8 cellular contexts compared by ENCODE assay signal in the genomic region with DNA sequence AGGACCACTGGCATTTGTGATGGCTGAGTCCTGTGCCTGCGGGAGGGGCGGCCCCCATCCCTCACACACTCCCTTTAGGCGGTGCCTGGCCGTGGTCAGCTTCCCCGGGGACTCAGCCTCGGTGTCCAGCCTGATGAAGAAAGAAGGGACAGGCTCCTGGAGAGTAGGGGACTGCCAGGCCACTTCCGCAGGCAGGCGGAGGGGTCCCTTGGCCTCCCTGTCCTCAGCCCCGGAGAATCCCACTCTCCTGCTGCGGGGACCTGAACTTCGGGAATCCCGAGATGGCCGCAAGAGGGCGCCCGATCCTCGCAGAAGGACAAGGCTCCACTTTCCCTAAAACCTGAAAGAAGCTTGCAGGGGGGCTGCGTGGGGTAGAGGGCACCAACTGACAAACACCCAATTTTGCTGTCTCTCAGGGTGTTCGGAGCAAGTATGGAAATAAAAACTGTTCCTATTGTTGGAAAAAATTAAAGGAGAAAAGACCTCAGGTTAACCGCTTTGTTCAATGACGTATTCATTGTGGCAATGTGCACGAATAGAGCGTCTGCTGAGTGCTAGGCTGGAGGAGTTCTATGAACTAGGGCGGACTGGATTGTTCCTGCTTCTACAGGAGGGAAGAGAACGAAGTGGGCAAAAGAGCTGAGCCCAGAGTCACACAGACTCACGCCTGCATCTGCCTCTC.
A peak's percentile ranks its signal among the peaks of the same experiment; 100 is the strongest.
DNase-seq lines count a peak whose midpoint lies in the region; ATAC-seq, FAIRE-seq and TF ChIP-seq lines count a peak whose summit lies in the region.

No MANE protein-coding gene starts in this region.

- no peak overlapping the region for H3K9ac ChIP-seq in kidney (ENCODE audit: low read length in 2 of 2)

- H3K27ac ChIP-seq in kidney (ENCODE audit: low read depth in 2 of 2, low read length in 2 of 2): no peak overlapping the region

- H3K27ac Mint-ChIP-seq in Calu3 (ENCODE audit: unreplicated experiment): no peak overlapping the region
- no peak overlapping the region for H3K27ac Mint-ChIP-seq in MCF 10A (ENCODE audit: low read depth, unreplicated experiment)

- no peak overlapping the region for H3K4me3 ChIP-seq in kidney (ENCODE audit: low read length in 2 of 2)

- H3K9me3 Mint-ChIP-seq in Calu3 (ENCODE audit: low read depth, unreplicated experiment) (no peaks in the 10 kb centered on the region), MCF 10A (ENCODE audit: unreplicated experiment) (no peaks in the 10 kb centered on the region)

- ATAC-seq in GM18868 (IDR thresholded peaks at IDR 0.05; ENCODE audit: unreplicated experiment): no peak
- no peak for ATAC-seq in GM18498 (IDR thresholded peaks at IDR 0.05; ENCODE audit: unreplicated experiment)

- no peak for FAIRE-seq in kidney (lab: Jason Lieb, UNC)

- peak; percentile 63 for DNase-seq in Calu3
- peak in 44 of 76 experiments; percentile 2 to 63 (median 30) for DNase-seq in HUDEP-2 (lab: John Stamatoyannopoulos, UW; ENCODE audit: unreplicated experiment in 76 of 76)
- peak in 3 of 5 experiments; percentile 15 to 31 (median 24) for DNase-seq in T-helper 2 cell
- peak; percentile 55 for DNase-seq in MCF 10A (ENCODE audit: unreplicated experiment)
- peak; percentile 84 for DNase-seq in kidney
- peak; percentile 57 for DNase-seq in stimulated activated CD4-positive, alpha-beta T cell treated with anti-CD3 and anti-CD28 coated beads, Interleukin-4, amount 100 ng/mL, for 1 hour

- BruUV-seq in Calu3 (replicated peaks; lab: Mats Ljungman, UMichigan): no TSS peak
- BruUV-seq in MCF 10A (replicated peaks; lab: Mats Ljungman, UMichigan): no TSS peak

- no peaks in the 10 kb centered on the region for H3K9me3 ChIP-seq in kidney (ENCODE audit: control insufficient read depth in 1 of 2, low read length in 2 of 2)

- H3K4me1 ChIP-seq in kidney (ENCODE audit: control insufficient read depth in 1 of 2, insufficient read depth in 1 of 2, low read depth in 1 of 2, low read length in 2 of 2): no peaks in the 10 kb centered on the region

- TF ChIP-seq CTCF in Calu3 (IDR thresholded peaks at IDR 0.05; ENCODE audit: unreplicated experiment) (peak; percentile 67), MCF 10A (IDR thresholded peaks at IDR 0.05; ENCODE audit: unreplicated experiment) (peak; percentile 65), kidney (IDR thresholded peaks at IDR 0.05; ENCODE audit: borderline replicate concordance, extremely low read depth, insufficient read depth) (peak; percentile 61)

- H3K4me1 Mint-ChIP-seq in Calu3 (ENCODE audit: low read depth, unreplicated experiment): no peaks in the 10 kb centered on the region
- H3K4me1 Mint-ChIP-seq in MCF 10A (ENCODE audit: insufficient read depth, unreplicated experiment): no peaks in the 10 kb centered on the region

- no peak overlapping the region for H3K4me3 Mint-ChIP-seq in Calu3 (ENCODE audit: low read depth, unreplicated experiment)
- H3K4me3 Mint-ChIP-seq in MCF 10A (ENCODE audit: unreplicated experiment): no peak overlapping the region

- no peaks in the 10 kb centered on the region for H3K36me3 ChIP-seq in kidney (ENCODE audit: control insufficient read depth in 1 of 2, insufficient read depth in 2 of 2, low read length in 2 of 2)

- H3K27me3 Mint-ChIP-seq in Calu3 (ENCODE audit: unreplicated experiment): peaks cover 43% of the 10 kb centered on the region
- H3K27me3 Mint-ChIP-seq in MCF 10A (ENCODE audit: insufficient read depth, unreplicated experiment): peaks cover 29% of the 10 kb centered on the region

- CTCF ChIA-PET in Calu3 (lab: Charles Lee) (interaction anchor here (0.6 to 1.3 kb wide), 2 partner anchors 9 to 268 kb away, joined by 3 read pairs; no protein-coding TSS in a partner anchor), MCF 10A (lab: Yijun Ruan, JAX) (interaction anchor here (0.5 to 6.1 kb wide), 45 partner anchors 9 to 1902 kb away, joined by 3 to 61 read pairs (median 4); no protein-coding TSS in a partner anchor)

- H3K36me3 Mint-ChIP-seq in Calu3 (ENCODE audit: insufficient read depth, unreplicated experiment): no peaks in the 10 kb centered on the region
- H3K36me3 Mint-ChIP-seq in MCF 10A (ENCODE audit: insufficient read depth, unreplicated experiment): no peaks in the 10 kb centered on the region

- intact Hi-C loops in Calu3 (cut with micrococcal nuclease; ENCODE audit: unreplicated experiment) (loop anchor here (5.0 kb wide), 1 partner anchor 1553 kb away; no protein-coding TSS in a partner anchor), MCF 10A (cut with micrococcal nuclease) (no loop called here), kidney (cut with DNase I) (loop anchor here (10.0 kb wide), 1 partner anchor 1555 kb away; no protein-coding TSS in a partner anchor)

- POLR2A ChIA-PET in MCF 10A (lab: Yijun Ruan, JAX): interaction anchor here (0.6 kb wide), 1 partner anchor 1705 kb away, joined by 3 read pairs; no protein-coding TSS in a partner anchor

Comparison
In these comparisons a context has a peak if more than half of its experiments do, and no peak if none do; other contexts are left out.
1. DNase-seq: peak in every context shown above with its lines; median percentile 84 in kidney; 63 in Calu3; 57 in stimulated activated CD4-positive, alpha-beta T cell treated with anti-CD3 and anti-CD28 coated beads, Interleukin-4, amount 100 ng/mL, for 1 hour; 55 in MCF 10A; 30 in HUDEP-2; 24 in T-helper 2 cell.